25 cellular contexts compared by ENCODE assay signal in genomic region chr21:17523007-17523451, GRCh38. TPM values are rescaled to one million over a fixed set of nuclear protein-coding genes. Genes with fewer than 3 reads are reported as not detected.
DNase-seq lines count a peak whose midpoint lies in the region; ATAC-seq, FAIRE-seq and TF ChIP-seq lines count a peak whose summit lies in the region.
"Had no signal": no experiment of that assay in that cellular context is flagged by ENCODE, and none has a peak within 500 bp of the region (broad histone marks: within the 10 kb centered on the region; RNA-seq: fewer than 3 reads in every experiment).

No MANE protein-coding gene starts in this region.

- 43% methylated on average over 2 of the region's 2 CpGs for WGBS in A549 (ENCODE audit: missing lambda C conversion rate)
- 1% methylated on average over 2 of the region's 2 CpGs for WGBS in HepG2 (ENCODE audit: low lambda C conversion rate)
- 43 to 54% methylated on average over 2 of the region's 2 CpGs for WGBS in esophagus squamous epithelium, 2 donors
- WGBS in adrenal gland, 4 donors: 78 to 87% (median 85%) methylated on average over 2 of the region's 2 CpGs

- DNase-seq in A549 (ENCODE audit: low read depth in 1 of 2, low spot score in 1 of 2) (peak in 1 of 2 experiments; percentile 22), HuH-7 (ENCODE audit: low spot score) (peak; percentile 64), SW480 (ENCODE audit: low spot score) (peak; percentile 73), HepG2 (ENCODE audit: low spot score) (peak; percentile 99), esophagus squamous epithelium (lab: John Stamatoyannopoulos, UW) (no peak), adrenal gland (no peak), cerebellum (ENCODE audit: low spot score) (no peak)
- DNase-seq: activated B cell treated with CpG ODN at 0.5 μM for 24 hours; activated CD4-positive, alpha-beta memory T cell treated with anti-CD3 and anti-CD28 coated beads for 36 hours; activated gamma-delta T cell; DMS153; GF-D8; hippocampal formation; naive thymus-derived CD4-positive, alpha-beta T cell; NCI-H187 treated with DMSO at 0.1 percent for 48 hours; NCI-H526; sigmoid colon; T-helper 17 cell; testis had no signal

- no peak for TF ChIP-seq POLR2A in A549 (IDR thresholded peaks at IDR 0.05; ENCODE audit: low read length)
- no peak for TF ChIP-seq POLR2A in HepG2 (IDR thresholded peaks at IDR 0.05; ENCODE audit: insufficient read depth in 1 of 2, low read depth in 2 of 2, low read length in 2 of 2)
- no peak for TF ChIP-seq POLR2A in esophagus squamous epithelium (IDR thresholded peaks at IDR 0.05)
- TF ChIP-seq POLR2A in adrenal gland (IDR thresholded peaks at IDR 0.05): no peak

- peaks cover 11% of the 10 kb centered on the region for H4K20me1 ChIP-seq in HepG2 (ENCODE audit: insufficient read depth, low read length)

- in situ Hi-C loops in HepG2 (cut with HindIII; ENCODE audit: extremely low pct_ligation_motif_present, low pct_unique_long_range_greater_than_20kb): no loop called here

- POLR2A ChIA-PET in A549 (lab: Yijun Ruan, JAX): no interaction called here
- POLR2A ChIA-PET in HepG2 (lab: Yijun Ruan, JAX): interaction anchor here (0.7 to 5.4 kb wide), 5 partner anchors 11 to 50 kb away, joined by 4 to 59 read pairs (median 7); partner anchors contain the start of gene CXADR

- H3K27me3 ChIP-seq in HepG2 (ENCODE audit: control insufficient read depth in 1 of 2, insufficient read depth in 2 of 2, low read length in 2 of 2) (no peaks in the 10 kb centered on the region), esophagus squamous epithelium (no peaks in the 10 kb centered on the region), adrenal gland (no peaks in the 10 kb centered on the region)
- H3K27me3 ChIP-seq: breast epithelium, sigmoid colon, SJSA1, testis had no signal

- CTCF ChIA-PET in A549 (lab: Yijun Ruan, JAX): interaction anchor here (1.0 to 1.4 kb wide), 2 partner anchors 32 to 135 kb away, joined by 3 to 4 read pairs; no protein-coding TSS in a partner anchor
- CTCF ChIA-PET in HepG2 (lab: Yijun Ruan, JAX; ENCODE audit: low intra/inter-chr PET ratio, low total read pairs): no interaction called here

- no peak for TF ChIP-seq RAD21 in A549 (conservative IDR thresholded peaks at IDR 0.05 in 1 of 2, IDR thresholded peaks at IDR 0.05 in 1 of 2)
- TF ChIP-seq RAD21 in HepG2 (CRISPR knock-in tag; IDR thresholded peaks at IDR 0.05): no peak

- H3K4me2 ChIP-seq in A549 (peak overlapping the region; percentile 51), HepG2 (ENCODE audit: low read depth, low read length) (peak overlapping the region; percentile 77)

- BruUV-seq in HepG2 (replicated peaks; lab: Mats Ljungman, UMichigan): no TSS peak

- FAIRE-seq in A549 (lab: Jason Lieb, UNC) (no peak), HepG2 (lab: Jason Lieb, UNC) (peak; percentile 91)
- FAIRE-seq: GM19239 had no signal

- H3K27ac ChIP-seq in A549 (peak overlapping the region in 1 of 2 experiments; percentile 54; a peak in 2 of 6 replicates), HepG2 (ENCODE audit: extremely low read length, insufficient read depth, low read length) (peak overlapping the region; percentile 87), esophagus squamous epithelium (no peak overlapping the region), adrenal gland (no peak overlapping the region)
- H3K27ac ChIP-seq: breast epithelium, epithelial cell of prostate, parathyroid adenoma, sigmoid colon, SJSA1, testis had no signal

- H3K4me1 ChIP-seq in A549 (peaks cover 39% of the 10 kb centered on the region), HepG2 (ENCODE audit: insufficient read depth, low read length) (peaks cover 100% of the 10 kb centered on the region), esophagus squamous epithelium (peaks cover 0 to 31% (median 8%) of the 10 kb centered on the region in 3 donors), adrenal gland (replicated peaks in 1 of 2) (peaks cover 5 to 25% of the 10 kb centered on the region in 2 donors)
- H3K4me1 ChIP-seq: breast epithelium, parathyroid adenoma, sigmoid colon had no signal

- H3K9me3 ChIP-seq in A549 (no peaks in the 10 kb centered on the region), HepG2 (ENCODE audit: low read length) (no peaks in the 10 kb centered on the region), esophagus squamous epithelium (no peaks in the 10 kb centered on the region), adrenal gland (replicated peaks in 1 of 3) (no peaks in the 10 kb centered on the region)
- H3K9me3 ChIP-seq: breast epithelium, sigmoid colon, SJSA1, testis had no signal

- intact Hi-C loops in HepG2 (cut with micrococcal nuclease; ENCODE audit: unreplicated experiment) (loop anchor here (1.0 kb wide), 3 partner anchors 8 to 22 kb away; no protein-coding TSS in a partner anchor), esophagus squamous epithelium (cut with DNase I) (no loop called here), adrenal gland (cut with DNase I) (no loop called here)

- H2AFZ ChIP-seq in HepG2 (ENCODE audit: low read length): no peak overlapping the region
- H2AFZ ChIP-seq: parathyroid adenoma had no signal

- TF ChIP-seq EP300 in A549 (IDR thresholded peaks at IDR 0.05) (no peak), HepG2 (IDR thresholded peaks at IDR 0.05; ENCODE audit: low read depth in 2 of 2, low read length in 2 of 2) (peak; percentile 32 to 99; a peak in 3 of 4 replicates), HepG2 (CRISPR knock-in tag; IDR thresholded peaks at IDR 0.05; ENCODE audit: borderline replicate concordance) (peak; percentile 98)

- H3K4me3 ChIP-seq in A549 (no peak overlapping the region), HepG2 (replicated peaks in 1 of 3; ENCODE audit: insufficient read depth in 1 of 3, low read depth in 2 of 3, low read length in 3 of 3) (peak overlapping the region in 1 of 3 experiments; percentile 34; a peak in 2 of 6 replicates), esophagus squamous epithelium (no peak overlapping the region), adrenal gland (no peak overlapping the region)
- H3K4me3 ChIP-seq: breast epithelium, sigmoid colon, SJSA1, testis had no signal

- no peak; a peak in 2 of 6 replicates for ATAC-seq in A549
- peak; percentile 98 for ATAC-seq in HepG2
- no peak for ATAC-seq in HG03571 (IDR thresholded peaks at IDR 0.05; ENCODE audit: unreplicated experiment)
- ATAC-seq: naive thymus-derived CD4-positive, alpha-beta T cell; T-helper 17 cell had no signal

- H3K36me3 ChIP-seq in HepG2 (replicated peaks in 1 of 2; ENCODE audit: control insufficient read depth in 1 of 2, insufficient read depth in 2 of 2, low read length in 2 of 2) (peaks cover 3 to 7% of the 10 kb centered on the region in 2 experiments; a peak in 2 of 5 replicates), esophagus squamous epithelium (no peaks in the 10 kb centered on the region), adrenal gland (replicated peaks in 1 of 2) (no peaks in the 10 kb centered on the region)
- H3K36me3 ChIP-seq: breast epithelium, sigmoid colon, SJSA1 had no signal

- TF ChIP-seq CTCF in A549 (IDR thresholded peaks at IDR 0.05) (no peak), HepG2 (CRISPR knock-in tag; IDR thresholded peaks at IDR 0.05) (no peak), esophagus squamous epithelium (IDR thresholded peaks at IDR 0.05) (no peak), adrenal gland (IDR thresholded peaks at IDR 0.05) (no peak)

- peak overlapping the region; percentile 60 for H3K9ac ChIP-seq in HepG2 (ENCODE audit: insufficient read depth, low read depth, low read length)
- H3K9ac ChIP-seq: parathyroid adenoma had no signal

- H3K79me2 ChIP-seq in HepG2 (ENCODE audit: insufficient read depth, low read length): peaks cover 93% of the 10 kb centered on the region

TF ChIP-seq in A549, 52 proteins besides CTCF, POLR2A, EP300 and RAD21 (continues in another document):
- TF ChIP-seq KDM5A (IDR thresholded peaks at IDR 0.05): no peak
- TF ChIP-seq EHMT2 (IDR thresholded peaks at IDR 0.05; ENCODE audit: low read depth): no peak
- TF ChIP-seq NR3C1 (IDR thresholded peaks at IDR 0.05): no peak
- no peak for TF ChIP-seq FOSB (CRISPR knock-in tag; IDR thresholded peaks at IDR 0.05)

TF ChIP-seq in HepG2, 621 proteins besides CTCF, POLR2A, EP300 and RAD21 (continues in another document):
- TF ChIP-seq THYN1 (CRISPR knock-in tag; IDR thresholded peaks at IDR 0.05; ENCODE audit: borderline replicate concordance, low read depth): no peak
- peak; percentile 98 for TF ChIP-seq ZFP90 (CRISPR knock-in tag; IDR thresholded peaks at IDR 0.05; ENCODE audit: borderline replicate concordance)

RNA-seq across cellular contexts. Expression of gene CXADR, which starts 10.2 kb away (rescaled TPM):
- 20.3 and 21.7 TPM in 2 replicates for polyA plus RNA-seq in A549 (2011; rRNA removed)
- polyA plus RNA-seq in A549 (2012; cell fraction: cytosol; rRNA removed): 2.7 and 3.0 TPM in 2 replicates
- 1.4 and 1.6 TPM in 2 replicates for polyA plus RNA-seq in A549 (2012; cell fraction: nucleus; rRNA removed)
- polyA plus RNA-seq in A549 (2017; fragmentation: RNase III; extraction: RNeasy Plus Mini Kit Qiagen cat#74134 plus additional on column Dnase treatment): 6.4 to 7.7 TPM (median 6.6 TPM) in 3 replicates
- polyA minus RNA-seq in A549 (2011; rRNA and poly(A)+ RNA removed): 16.8 and 19.7 TPM in 2 replicates
- 57.0 and 86.8 TPM in 2 replicates for total RNA-seq in HepG2 (2016; rRNA removed; fragmentation: Illumina TruSeq; extraction: Trizol)
- total RNA-seq in HepG2 (2016; cell fraction: cytosol; rRNA removed; fragmentation: Illumina TruSeq; extraction: Trizol; ENCODE audit: low read depth): 14.2 and 17.8 TPM in 2 replicates
- 62.4 and 88.2 TPM in 2 replicates for total RNA-seq in HepG2 (2016; cell fraction: insoluble cytoplasmic fraction; rRNA removed; fragmentation: Illumina TruSeq; extraction: Trizol)
- total RNA-seq in HepG2 (2016; cell fraction: membrane; rRNA removed; fragmentation: Illumina TruSeq; extraction: Trizol): 25.0 and 25.5 TPM in 2 replicates
- total RNA-seq in HepG2 (2016; cell fraction: nucleus; rRNA removed; fragmentation: Illumina TruSeq; extraction: Trizol): 97.8 and 106 TPM in 2 replicates
- polyA plus RNA-seq in HepG2 (2011; rRNA removed): 99.1 and 110 TPM in 2 replicates
- 56.1 and 93.3 TPM in 2 replicates for polyA plus RNA-seq in HepG2 (2011; cell fraction: cytosol; rRNA removed)
- 22.6 and 33.0 TPM in 2 replicates for polyA plus RNA-seq in HepG2 (2011; cell fraction: nucleus; rRNA removed)
- polyA plus RNA-seq in HepG2 (2012): 106 and 129 TPM in 2 replicates
- polyA plus RNA-seq in HepG2 (2016; cell fraction: cytosol; fragmentation: Illumina TruSeq; extraction: Trizol; ENCODE audit: low read depth): 4.7 and 5.7 TPM in 2 replicates
- 32.4 and 34.8 TPM in 2 replicates for polyA plus RNA-seq in HepG2 (2016; cell fraction: insoluble cytoplasmic fraction; fragmentation: Illumina TruSeq; extraction: Trizol; ENCODE audit: low read depth)
- 8.7 and 9.3 TPM in 2 replicates for polyA plus RNA-seq in HepG2 (2016; cell fraction: membrane; fragmentation: Illumina TruSeq; extraction: Trizol; ENCODE audit: low read depth)
- 64.8 and 73.1 TPM in 2 replicates for polyA plus RNA-seq in HepG2 (2016; cell fraction: nucleus; fragmentation: Illumina TruSeq; extraction: Trizol; ENCODE audit: insufficient read depth, low read depth)
- polyA minus RNA-seq in HepG2 (2011; rRNA and poly(A)+ RNA removed; ENCODE audit: low replicate concordance): 48.0 and 115 TPM in 2 replicates
- polyA minus RNA-seq in HepG2 (2011; cell fraction: cytosol; rRNA and poly(A)+ RNA removed): 120 and 127 TPM in 2 replicates
- polyA minus RNA-seq in HepG2 (2011; cell fraction: nucleus; rRNA and poly(A)+ RNA removed): 218 and 225 TPM in 2 replicates
- 10 to 100 TPM; 41.2 to 74.8 (median 47.9) TPM for total RNA-seq in esophagus squamous epithelium
- 10 to 100 TPM in 5 of 8 donors, 1 to 10 TPM in 3; 3.1 to 25.2 (median 11.5) TPM for total RNA-seq in adrenal gland
- 10 to 100 TPM in 1 of 3 donors, 1 to 10 TPM in 2; 1.5 to 12.1 (median 2.3) TPM for polyA plus RNA-seq in adrenal gland
- 139 TPM for total RNA-seq in cerebellum
- total RNA-seq: activated B cell treated with CpG ODN at 0.5 μM for 24 hours had no signal

Comparison
In these comparisons a context has a peak if more than half of its experiments do, and no peak if none do; other contexts are left out.
1. DNase-seq: peak in HuH-7 (single experiment), SW480 (single experiment) and HepG2 (single experiment); none in esophagus squamous epithelium (single experiment), adrenal gland (0 of 7) and cerebellum (single experiment).
2. Of the 38 proteins assayed by ChIP-seq in both HepG2 and A549: peak only in HepG2: BHLHE40, CEBPB, CHD4, EHMT2, EP300, ESRRA and 12 more; only in A549: none; in both: none; in neither: 17; mixed calls (peak in some experiments, not most) for 3.